In the genomic region with DNA sequence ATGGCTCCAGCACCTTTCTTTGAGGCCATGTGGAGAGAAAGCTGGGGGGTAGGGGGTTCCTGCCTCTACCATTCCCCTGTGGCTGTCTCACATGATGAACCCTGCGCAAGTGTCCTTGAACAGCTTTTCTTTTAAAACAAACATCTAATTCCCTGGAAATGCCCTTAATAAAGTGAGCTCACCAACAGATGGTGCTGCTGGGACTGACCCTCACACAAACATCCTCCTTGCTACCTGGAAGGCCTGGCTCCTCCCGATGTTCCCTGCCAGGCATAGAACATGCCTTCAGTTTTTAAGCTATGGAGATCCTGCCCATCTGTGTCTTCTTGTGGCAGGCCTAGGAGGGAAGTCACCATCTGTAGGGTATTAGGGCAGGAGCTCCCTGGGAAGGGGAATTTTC, we compare ENCODE assay signal across 16 cellular contexts.
DNase-seq lines count a peak whose midpoint lies in the region; TF ChIP-seq lines count a peak whose summit lies in the region.
"Had no signal": no experiment of that assay in that cellular context is flagged by ENCODE, and none has a peak within 500 bp of the region (broad histone marks: within the 10 kb centered on the region; RNA-seq: fewer than 3 reads in every experiment).

No MANE protein-coding gene starts in this region.

- TF ChIP-seq RAD21 in liver (IDR thresholded peaks at IDR 0.05): peak; percentile 61 to 73

- H3K9me3 Mint-ChIP-seq in chondrocyte (ENCODE audit: low read depth): no peaks in the 10 kb centered on the region
- H3K9me3 Mint-ChIP-seq: activated naive CD4-positive, alpha-beta T cell treated with anti-CD3 and anti-CD28 coated beads, Interleukin-2, amount 50 U/mL, for 24 hours had no signal

- H3K36me3 Mint-ChIP-seq in chondrocyte (ENCODE audit: low read depth): no peaks in the 10 kb centered on the region
- H3K36me3 Mint-ChIP-seq: activated naive CD4-positive, alpha-beta T cell treated with anti-CD3 and anti-CD28 coated beads, Interleukin-2, amount 50 U/mL, for 24 hours; naive thymus-derived CD4-positive, alpha-beta T cell had no signal

- no peaks in the 10 kb centered on the region for H3K27me3 ChIP-seq in liver (ENCODE audit: control insufficient read depth in 4 of 4, insufficient read depth in 4 of 4, low read length in 3 of 4)
- H3K27me3 ChIP-seq: SJCRH30 had no signal

- peaks cover 18% of the 10 kb centered on the region for H3K27me3 Mint-ChIP-seq in chondrocyte (ENCODE audit: low read depth)
- H3K27me3 Mint-ChIP-seq: activated naive CD4-positive, alpha-beta T cell treated with anti-CD3 and anti-CD28 coated beads, Interleukin-2, amount 50 U/mL, for 24 hours had no signal

- H3K36me3 ChIP-seq in liver (ENCODE audit: control insufficient read depth in 4 of 4, insufficient read depth in 3 of 4, low read depth in 1 of 4, low read length in 3 of 4): no peaks in the 10 kb centered on the region
- H3K36me3 ChIP-seq: SJCRH30 had no signal

- DNase-seq in DMS53 treated with DMSO at 0.1 percent for 48 hours (lab: John Stamatoyannopoulos, UW; ENCODE audit: unreplicated experiment) (peak; percentile 4), NCI-H146 (lab: John Stamatoyannopoulos, UW) (peak; percentile 43), chondrocyte (ENCODE audit: low spot score) (no peak), GM03348 (ENCODE audit: low spot score) (no peak), epidermal melanocyte (ENCODE audit: insufficient read length, low spot score) (no peak), NCI-H748 (lab: John Stamatoyannopoulos, UW; ENCODE audit: unreplicated experiment) (no peak)
- no peak for DNase-seq in activated CD8-positive, alpha-beta memory T cell treated with anti-CD3 and anti-CD28 coated beads, Interleukin-2, amount 50 U/mL, for 4 hours
- DNase-seq: AML-193; naive thymus-derived CD4-positive, alpha-beta T cell; NCI-H1417 treated with DMSO at 0.1 percent for 48 hours; NCI-H69; right cardiac atrium; SJCRH30; stimulated activated naive CD8-positive, alpha-beta T cell treated with anti-CD3 and anti-CD28 coated beads, Interleukin-15, Interleukin-2, amounts not matched to agents 100 U/mL and 50 U/mL, for 24 hours had no signal

- H3K4me1 ChIP-seq in liver (ENCODE audit: control insufficient read depth in 4 of 4, insufficient read depth in 4 of 4, low read length in 3 of 4): peaks cover 2 to 18% (median 10%) of the 10 kb centered on the region in 4 donors
- H3K4me1 ChIP-seq: SJCRH30 had no signal

- H3K4me3 ChIP-seq in liver (ENCODE audit: low read depth in 1 of 3, low read length in 3 of 3): no peak overlapping the region
- H3K4me3 ChIP-seq: SJCRH30 had no signal

- no peaks in the 10 kb centered on the region for H3K9me3 ChIP-seq in liver (ENCODE audit: control insufficient read depth in 4 of 4, low read length in 3 of 4)
- H3K9me3 ChIP-seq: SJCRH30 had no signal

- H3K9ac ChIP-seq in liver (ENCODE audit: low read depth in 1 of 2, low read length in 2 of 2): no peak overlapping the region

- 45% methylated on average over 2 of the region's 2 CpGs for WGBS in liver

- H3K4me1 Mint-ChIP-seq in chondrocyte (ENCODE audit: low read depth): no peaks in the 10 kb centered on the region
- H3K4me1 Mint-ChIP-seq: activated naive CD4-positive, alpha-beta T cell treated with anti-CD3 and anti-CD28 coated beads, Interleukin-2, amount 50 U/mL, for 24 hours; naive thymus-derived CD4-positive, alpha-beta T cell had no signal

- TF ChIP-seq CTCF in chondrocyte (IDR thresholded peaks at IDR 0.05) (peak; percentile 33), liver (IDR thresholded peaks at IDR 0.05; ENCODE audit: low read depth, low read length, missing input control) (no peak)

- H3K27ac Mint-ChIP-seq in chondrocyte (ENCODE audit: unreplicated experiment): no peak overlapping the region
- H3K27ac Mint-ChIP-seq: activated naive CD4-positive, alpha-beta T cell treated with anti-CD3 and anti-CD28 coated beads, Interleukin-2, amount 50 U/mL, for 24 hours; naive thymus-derived CD4-positive, alpha-beta T cell had no signal

- H3K27ac ChIP-seq in liver (ENCODE audit: low read depth in 1 of 2, low read length in 2 of 2): no peak overlapping the region
- H3K27ac ChIP-seq: SJCRH30 had no signal

- no peak overlapping the region for H3K4me3 Mint-ChIP-seq in chondrocyte (ENCODE audit: unreplicated experiment)
- H3K4me3 Mint-ChIP-seq: activated naive CD4-positive, alpha-beta T cell treated with anti-CD3 and anti-CD28 coated beads, Interleukin-2, amount 50 U/mL, for 24 hours; naive thymus-derived CD4-positive, alpha-beta T cell had no signal

TF ChIP-seq in liver, 16 proteins besides CTCF, POLR2A, EP300 and RAD21:
- TF ChIP-seq RXRA (IDR thresholded peaks at IDR 0.05): no peak
- TF ChIP-seq EGR1 (IDR thresholded peaks at IDR 0.05; ENCODE audit: low read depth in 2 of 2): no peak
- no peak for TF ChIP-seq YY1 (IDR thresholded peaks at IDR 0.05)
- no peak for TF ChIP-seq FOXA2 (IDR thresholded peaks at IDR 0.05)
- no peak for TF ChIP-seq TAF1 (conservative IDR thresholded peaks at IDR 0.05)
- TF ChIP-seq SP1 (IDR thresholded peaks at IDR 0.05): no peak
- TF ChIP-seq GABPA (IDR thresholded peaks at IDR 0.05 in 1 of 2, conservative IDR thresholded peaks at IDR 0.05 in 1 of 2): no peak
- TF ChIP-seq HNF4G (IDR thresholded peaks at IDR 0.05): no peak
- TF ChIP-seq, protein P1, sequence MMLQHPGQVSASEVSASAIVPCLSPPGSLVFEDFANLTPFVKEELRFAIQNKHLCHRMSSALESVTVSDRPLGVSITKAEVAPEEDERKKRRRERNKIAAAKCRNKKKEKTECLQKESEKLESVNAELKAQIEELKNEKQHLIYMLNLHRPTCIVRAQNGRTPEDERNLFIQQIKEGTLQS (IDR thresholded peaks at IDR 0.05): no peak
- no peak for TF ChIP-seq FOXA1 (IDR thresholded peaks at IDR 0.05)
- TF ChIP-seq, protein P2, sequence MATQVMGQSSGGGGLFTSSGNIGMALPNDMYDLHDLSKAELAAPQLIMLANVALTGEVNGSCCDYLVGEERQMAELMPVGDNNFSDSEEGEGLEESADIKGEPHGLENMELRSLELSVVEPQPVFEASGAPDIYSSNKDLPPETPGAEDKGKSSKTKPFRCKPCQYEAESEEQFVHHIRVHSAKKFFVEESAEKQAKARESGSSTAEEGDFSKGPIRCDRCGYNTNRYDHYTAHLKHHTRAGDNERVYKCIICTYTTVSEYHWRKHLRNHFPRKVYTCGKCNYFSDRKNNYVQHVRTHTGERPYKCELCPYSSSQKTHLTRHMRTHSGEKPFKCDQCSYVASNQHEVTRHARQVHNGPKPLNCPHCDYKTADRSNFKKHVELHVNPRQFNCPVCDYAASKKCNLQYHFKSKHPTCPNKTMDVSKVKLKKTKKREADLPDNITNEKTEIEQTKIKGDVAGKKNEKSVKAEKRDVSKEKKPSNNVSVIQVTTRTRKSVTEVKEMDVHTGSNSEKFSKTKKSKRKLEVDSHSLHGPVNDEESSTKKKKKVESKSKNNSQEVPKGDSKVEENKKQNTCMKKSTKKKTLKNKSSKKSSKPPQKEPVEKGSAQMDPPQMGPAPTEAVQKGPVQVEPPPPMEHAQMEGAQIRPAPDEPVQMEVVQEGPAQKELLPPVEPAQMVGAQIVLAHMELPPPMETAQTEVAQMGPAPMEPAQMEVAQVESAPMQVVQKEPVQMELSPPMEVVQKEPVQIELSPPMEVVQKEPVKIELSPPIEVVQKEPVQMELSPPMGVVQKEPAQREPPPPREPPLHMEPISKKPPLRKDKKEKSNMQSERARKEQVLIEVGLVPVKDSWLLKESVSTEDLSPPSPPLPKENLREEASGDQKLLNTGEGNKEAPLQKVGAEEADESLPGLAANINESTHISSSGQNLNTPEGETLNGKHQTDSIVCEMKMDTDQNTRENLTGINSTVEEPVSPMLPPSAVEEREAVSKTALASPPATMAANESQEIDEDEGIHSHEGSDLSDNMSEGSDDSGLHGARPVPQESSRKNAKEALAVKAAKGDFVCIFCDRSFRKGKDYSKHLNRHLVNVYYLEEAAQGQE (IDR thresholded peaks at IDR 0.05): no peak
- TF ChIP-seq, protein P3, sequence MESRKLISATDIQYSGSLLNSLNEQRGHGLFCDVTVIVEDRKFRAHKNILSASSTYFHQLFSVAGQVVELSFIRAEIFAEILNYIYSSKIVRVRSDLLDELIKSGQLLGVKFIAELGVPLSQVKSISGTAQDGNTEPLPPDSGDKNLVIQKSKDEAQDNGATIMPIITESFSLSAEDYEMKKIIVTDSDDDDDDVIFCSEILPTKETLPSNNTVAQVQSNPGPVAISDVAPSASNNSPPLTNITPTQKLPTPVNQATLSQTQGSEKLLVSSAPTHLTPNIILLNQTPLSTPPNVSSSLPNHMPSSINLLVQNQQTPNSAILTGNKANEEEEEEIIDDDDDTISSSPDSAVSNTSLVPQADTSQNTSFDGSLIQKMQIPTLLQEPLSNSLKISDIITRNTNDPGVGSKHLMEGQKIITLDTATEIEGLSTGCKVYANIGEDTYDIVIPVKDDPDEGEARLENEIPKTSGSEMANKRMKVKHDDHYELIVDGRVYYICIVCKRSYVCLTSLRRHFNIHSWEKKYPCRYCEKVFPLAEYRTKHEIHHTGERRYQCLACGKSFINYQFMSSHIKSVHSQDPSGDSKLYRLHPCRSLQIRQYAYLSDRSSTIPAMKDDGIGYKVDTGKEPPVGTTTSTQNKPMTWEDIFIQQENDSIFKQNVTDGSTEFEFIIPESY (IDR thresholded peaks at IDR 0.05): no peak

Comparison
In these comparisons a context has a peak if more than half of its experiments do, and no peak if none do; other contexts are left out.
1. DNase-seq: peak in DMS53 treated with DMSO at 0.1 percent for 48 hours (single experiment) and NCI-H146 (single experiment); none in chondrocyte (single experiment), activated CD8-positive, alpha-beta memory T cell treated with anti-CD3 and anti-CD28 coated beads, Interleukin-2, amount 50 U/mL, for 4 hours (single experiment), GM03348 (single experiment), epidermal melanocyte (single experiment) and NCI-H748 (single experiment).